In the genomic region with DNA sequence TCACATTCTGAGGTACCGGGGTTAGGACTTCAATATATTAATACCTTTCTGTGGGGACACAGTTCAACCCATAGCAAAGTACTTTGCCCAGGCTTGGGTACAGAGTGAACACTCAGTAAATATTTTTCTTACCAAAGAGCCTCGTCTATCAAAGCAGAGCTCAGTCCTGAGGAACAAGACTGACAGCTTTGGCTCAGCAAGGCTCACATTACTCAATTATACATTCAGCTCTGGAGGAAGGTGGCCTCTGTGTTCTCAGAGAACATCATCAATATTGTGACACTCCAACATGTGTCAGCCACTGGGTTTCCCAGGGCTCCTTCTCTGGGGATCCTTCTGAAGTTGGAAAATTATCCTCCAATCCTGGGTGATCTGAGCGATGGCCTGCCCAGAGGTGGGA, we compare ENCODE assay signal across 22 cellular contexts.
"Had no signal": no experiment of that assay in that cellular context is flagged by ENCODE, and none has a peak within 500 bp of the region (broad histone marks: within the 10 kb centered on the region; RNA-seq: fewer than 3 reads in every experiment).

No MANE protein-coding gene starts in this region.

- FAIRE-seq: astrocyte, colon, frontal cortex had no signal

- H3K27me3 ChIP-seq: adrenal gland, esophagus muscularis mucosa, right atrium auricular region, spleen, upper lobe of right lung had no signal

- ATAC-seq: activated T-helper 17 cell treated with anti-CD3 and anti-CD28 coated beads, Interleukin-2, amount 50 U/mL, for 72 hours; left ventricle myocardium superior; natural killer cell; upper lobe of right lung had no signal

- H3K4me1 ChIP-seq: psoas muscle, right atrium auricular region, spleen, upper lobe of right lung had no signal

- H3K4me3 ChIP-seq: adrenal gland, esophagus muscularis mucosa, psoas muscle, right atrium auricular region, spleen, upper lobe of right lung had no signal

- H3K27ac ChIP-seq: adrenal gland, esophagus muscularis mucosa, psoas muscle, right atrium auricular region, spleen, upper lobe of right lung had no signal

- DNase-seq: activated CD8-positive, alpha-beta memory T cell treated with anti-CD3 and anti-CD28 coated beads for 24 hours; activated CD8-positive, alpha-beta memory T cell treated with anti-CD3 and anti-CD28 coated beads, Interleukin-2, amount 50 U/mL, for 4 hours; activated naive CD4-positive, alpha-beta T cell; activated T-cell treated with anti-CD3 and anti-CD28 coated beads, Interleukin-2, amount 50 U/mL, for 24 hours; adrenal gland; effector memory CD4-positive, alpha-beta T cell; hypothalamus; left ventricle myocardium superior; mammary epithelial cell; midbrain; natural killer cell; psoas muscle; spleen; stimulated activated CD4-positive, alpha-beta T cell treated with anti-CD3 and anti-CD28 coated beads, Interleukin-4, amount 100 ng/mL, for 1 hour; stimulated activated naive CD4-positive, alpha-beta T cell treated with Interleukin-2 at 50 U/mL for 16 hours; upper lobe of right lung had no signal

- H3K9me3 ChIP-seq: adrenal gland, esophagus muscularis mucosa, psoas muscle, upper lobe of right lung had no signal

- H3K36me3 ChIP-seq: adrenal gland, esophagus muscularis mucosa, right atrium auricular region, spleen, upper lobe of right lung had no signal
